Comparison of ENCODE assay signal across 9 cellular contexts in the genomic region with DNA sequence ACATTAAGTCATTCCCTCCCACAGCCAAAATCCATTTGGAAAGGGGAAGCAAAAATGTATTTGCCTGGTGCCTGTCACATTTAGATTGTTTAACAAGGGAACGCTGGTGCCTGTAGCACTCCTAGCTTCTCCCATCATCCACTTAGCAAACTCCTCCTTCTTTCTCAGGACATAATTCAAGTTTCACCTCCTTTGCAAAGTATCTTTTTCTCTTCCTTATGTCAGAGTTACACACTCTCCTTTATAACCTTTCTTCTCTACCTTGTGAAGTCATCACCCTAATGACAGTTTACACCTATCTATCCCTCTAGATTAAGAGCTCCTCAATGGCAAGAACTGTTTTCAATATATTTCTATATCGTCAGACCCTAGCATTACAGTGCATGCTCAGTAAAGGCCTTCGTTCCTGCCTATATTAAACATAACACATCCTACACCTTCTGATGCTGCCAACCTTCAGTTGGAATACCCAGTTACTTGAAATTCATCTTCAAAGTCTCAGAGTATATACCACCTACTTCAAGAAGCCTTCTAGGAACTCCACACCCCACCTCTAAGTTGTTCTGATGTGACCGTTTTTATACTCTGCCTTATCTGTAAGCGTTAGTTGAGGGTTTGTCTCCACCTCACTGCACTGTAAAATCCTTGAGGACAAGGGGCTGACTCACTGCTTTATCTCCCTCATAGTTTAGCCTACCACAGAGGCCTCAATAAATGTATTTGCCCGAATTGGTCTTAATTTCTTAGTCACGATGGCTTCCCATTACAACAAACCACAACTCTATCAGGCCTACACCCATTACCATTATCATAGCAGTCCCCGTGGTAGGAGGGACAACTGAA. TPM values are rescaled to one million over a fixed set of nuclear protein-coding genes. Genes with fewer than 3 reads are reported as not detected.
A peak's percentile ranks its signal among the peaks of the same experiment; 100 is the strongest.
DNase-seq lines count a peak whose midpoint lies in the region; TF ChIP-seq lines count a peak whose summit lies in the region.
"Had no signal": no experiment of that assay in that cellular context is flagged by ENCODE, and none has a peak within 500 bp of the region (broad histone marks: within the 10 kb centered on the region; RNA-seq: fewer than 3 reads in every experiment).

No MANE protein-coding gene starts in this region.

- H3K27ac ChIP-seq in AG04450 (ENCODE audit: low read depth, low read length), result no peak overlapping the region
- no peak overlapping the region for H3K27ac ChIP-seq in mesenchymal stem cell (ENCODE audit: low read length, poor library complexity, severe bottlenecking)
- H3K27ac ChIP-seq in RWPE1, result no peak overlapping the region

- H2BK120ac ChIP-seq in mesenchymal stem cell (ENCODE audit: low read depth, low read length), result no peak overlapping the region

- POLR2A ChIA-PET in AG04450 (lab: Yijun Ruan, JAX) (no interaction called here), RWPE1 (lab: Yijun Ruan, JAX; ENCODE audit: low non-redundant PET) (no interaction called here)

- no peak overlapping the region for H2AFZ ChIP-seq in mesenchymal stem cell (ENCODE audit: low read depth, low read length)

- no peak overlapping the region for H4K91ac ChIP-seq in mesenchymal stem cell (ENCODE audit: low read length)

- DNase-seq in AG04450 (ENCODE audit: low read depth, low spot score) (peak; percentile 18), HUDEP-2 (lab: John Stamatoyannopoulos, UW; ENCODE audit: unreplicated experiment in 76 of 76) (peak in 73 of 76 experiments; percentile 15 to 97 (median 83)), astrocyte of the spinal cord (ENCODE audit: low read depth, low spot score) (peak; percentile 75), mesenchymal stem cell (peak; percentile 79), RWPE1 (ENCODE audit: low spot score) (no peak), iPS-NIHi7 (ENCODE audit: extremely low spot score) (no peak), SHP77 (lab: John Stamatoyannopoulos, UW) (no peak)
- DNase-seq in central memory CD4-positive, alpha-beta T cell, result no peak

- no peak overlapping the region for H3K23ac ChIP-seq in mesenchymal stem cell (ENCODE audit: low read length in 2 of 2)

- no peak overlapping the region for H2BK15ac ChIP-seq in mesenchymal stem cell (ENCODE audit: low read depth, poor library complexity, severe bottlenecking)

- H3K9me3 ChIP-seq in AG04450 (ENCODE audit: control insufficient read depth, insufficient read depth, low read length) (no peaks in the 10 kb centered on the region), mesenchymal stem cell (ENCODE audit: control insufficient read depth, low read length) (no peaks in the 10 kb centered on the region)
- H3K9me3 ChIP-seq: heart right ventricle had no signal

- no peak overlapping the region for H3K4ac ChIP-seq in mesenchymal stem cell (ENCODE audit: low read depth in 1 of 2, low read length in 2 of 2)

- H3K27me3 ChIP-seq in AG04450 (ENCODE audit: control insufficient read depth, insufficient read depth, low read length) (no peaks in the 10 kb centered on the region), mesenchymal stem cell (ENCODE audit: control insufficient read depth in 1 of 2, insufficient read depth in 1 of 2, low read length in 2 of 2) (no peaks in the 10 kb centered on the region)
- H3K27me3 ChIP-seq: heart right ventricle had no signal

- H4K8ac ChIP-seq in mesenchymal stem cell (ENCODE audit: low read length), result no peak overlapping the region

- H3K4me2 ChIP-seq in mesenchymal stem cell (ENCODE audit: low read length, poor library complexity, severe bottlenecking), result no peak overlapping the region

- H3K18ac ChIP-seq in mesenchymal stem cell (ENCODE audit: low read depth in 1 of 2, low read length in 2 of 2), result no peak overlapping the region

- peaks cover 4% of the 10 kb centered on the region for H3K79me1 ChIP-seq in mesenchymal stem cell (replicated peaks; ENCODE audit: low read length, poor library complexity, severe bottlenecking)

- CTCF ChIA-PET in AG04450 (lab: Charles Lee), result interaction anchor here (1.7 to 1.9 kb wide), 2 partner anchors 14 to 15 kb away, joined by 8 to 11 read pairs; no protein-coding TSS in a partner anchor
- CTCF ChIA-PET in RWPE1 (lab: Yijun Ruan, JAX), result interaction anchor here (0.5 kb wide), 1 partner anchor 52 kb away, joined by 4 read pairs; no protein-coding TSS in a partner anchor

- no peak for TF ChIP-seq CTCF in AG04450 (IDR thresholded peaks at IDR 0.05; ENCODE audit: low read depth, low read length)
- no peak for TF ChIP-seq CTCF in astrocyte of the spinal cord (IDR thresholded peaks at IDR 0.05; ENCODE audit: low read depth, low read length)
- TF ChIP-seq CTCF in RWPE1 (conservative IDR thresholded peaks at IDR 0.05; ENCODE audit: low read depth), result no peak

- WGBS in mesenchymal stem cell, result 65% methylated on average over 8 of the region's 8 CpGs

- no peak overlapping the region for H2AK5ac ChIP-seq in mesenchymal stem cell (ENCODE audit: low read length, severe bottlenecking)

- peak overlapping the region; percentile 39 for H3K9ac ChIP-seq in mesenchymal stem cell (ENCODE audit: low read length)

- no peaks in the 10 kb centered on the region for H3K36me3 ChIP-seq in mesenchymal stem cell (ENCODE audit: control insufficient read depth in 1 of 2, insufficient read depth in 2 of 2, low read depth in 1 of 2, low read length in 2 of 2)
- H3K36me3 ChIP-seq: heart right ventricle had no signal

- H3K4me3 ChIP-seq in AG04450 (ENCODE audit: low read depth, low read length) (no peak overlapping the region), astrocyte of the spinal cord (ENCODE audit: low read depth, low read length) (no peak overlapping the region), mesenchymal stem cell (ENCODE audit: insufficient read depth in 1 of 2, low read depth in 1 of 2, low read length in 2 of 2) (no peak overlapping the region)

- no peak overlapping the region for H2BK12ac ChIP-seq in mesenchymal stem cell (ENCODE audit: low read length in 2 of 2)

- H2BK5ac ChIP-seq in mesenchymal stem cell (ENCODE audit: low read depth, low read length, poor library complexity, severe bottlenecking), result no peak overlapping the region

- no peak overlapping the region for H3K14ac ChIP-seq in mesenchymal stem cell (ENCODE audit: low read length in 2 of 2)

- in situ Hi-C loops in astrocyte of the spinal cord (cut with HindIII; ENCODE audit: low sequenced_read_pairs), result no loop called here

- peaks cover 4% of the 10 kb centered on the region for H3K4me1 ChIP-seq in mesenchymal stem cell (ENCODE audit: control insufficient read depth, insufficient read depth, low read depth, low read length)

RNA-seq across cellular contexts. Expression of a gene that starts 1.0 kb away (rescaled TPM):
- polyA plus RNA-seq in AG04450 (2011; rRNA removed), result 40.9 and 55.4 TPM in 2 replicates
- polyA minus RNA-seq in AG04450 (2011; rRNA and poly(A)+ RNA removed), result 28.6 and 56.6 TPM in 2 replicates
- 42.9 TPM for polyA plus RNA-seq in mesenchymal stem cell (2013, experiment 1 of 2)
- 41.3 TPM for polyA plus RNA-seq in mesenchymal stem cell (2013, experiment 2 of 2)

Comparison
In these comparisons a context has a peak if more than half of its experiments do, and no peak if none do; other contexts are left out.
1. DNase-seq: peak in AG04450 (single experiment), HUDEP-2 (73 of 76), astrocyte of the spinal cord (single experiment) and mesenchymal stem cell (single experiment); none in central memory CD4-positive, alpha-beta T cell (single experiment), RWPE1 (single experiment), iPS-NIHi7 (single experiment) and SHP77 (0 of 2).